ENCODE assay signal across 27 cellular contexts in the genomic region with DNA sequence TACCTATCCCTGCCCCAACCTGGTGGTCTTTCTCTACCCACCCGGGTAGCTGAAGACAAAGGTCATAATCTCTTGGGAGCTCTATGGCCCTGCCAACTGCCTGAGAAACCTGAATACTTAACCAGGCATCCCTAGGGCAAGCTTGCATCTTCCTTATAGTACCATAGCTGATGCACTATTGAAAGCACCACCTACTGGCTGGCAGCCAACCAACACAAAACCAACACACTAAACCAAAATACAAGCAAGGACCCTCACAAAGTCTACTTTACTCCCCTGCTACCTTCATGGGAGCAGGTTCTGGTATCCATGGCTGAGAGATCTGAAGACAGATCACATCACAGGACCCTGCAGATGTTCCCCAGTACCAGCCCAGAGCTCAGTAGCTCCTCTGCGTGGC.
"Had no signal": no experiment of that assay in that cellular context is flagged by ENCODE, and none has a peak within 500 bp of the region (broad histone marks: within the 10 kb centered on the region; RNA-seq: fewer than 3 reads in every experiment).

No MANE protein-coding gene starts in this region.

- H3K36me3 ChIP-seq: ascending aorta, breast epithelium, cardiac muscle cell, colonic mucosa had no signal

- H3K27me3 Mint-ChIP-seq: activated CD4-positive, alpha-beta memory T cell treated with anti-CD3 and anti-CD28 coated beads, Interleukin-2, amount 10 ng/mL, durations not matched to agents 7 days and 5 days; activated CD4-positive, alpha-beta T cell treated with anti-CD3 and anti-CD28 coated beads, Interleukin-2, amount 10 ng/mL, durations not matched to agents 7 days and 5 days; activated naive CD4-positive, alpha-beta T cell treated with anti-CD3 and anti-CD28 coated beads, Interleukin-2, amount 10 ng/mL, durations not matched to agents 7 days and 5 days; activated naive CD8-positive, alpha-beta T cell treated with anti-CD3 and anti-CD28 coated beads, Interleukin-2, amount 10 ng/mL, durations not matched to agents 7 days and 5 days; activated T-cell treated with anti-CD3 and anti-CD28 coated beads, Interleukin-2, amount 50 U/mL, for 24 hours; T-helper 17 cell had no signal

- H3K27me3 ChIP-seq: ascending aorta, breast epithelium, cardiac muscle cell, colonic mucosa had no signal

- H3K4me1 ChIP-seq: ascending aorta, breast epithelium, colonic mucosa had no signal

- H3K4me1 Mint-ChIP-seq: activated CD4-positive, alpha-beta memory T cell treated with anti-CD3 and anti-CD28 coated beads, Interleukin-2, amount 10 ng/mL, durations not matched to agents 7 days and 5 days; activated CD4-positive, alpha-beta T cell treated with anti-CD3 and anti-CD28 coated beads, Interleukin-2, amount 10 ng/mL, durations not matched to agents 7 days and 5 days; activated naive CD4-positive, alpha-beta T cell treated with anti-CD3 and anti-CD28 coated beads, Interleukin-2, amount 10 ng/mL, durations not matched to agents 7 days and 5 days; activated naive CD8-positive, alpha-beta T cell treated with anti-CD3 and anti-CD28 coated beads, Interleukin-2, amount 10 ng/mL, durations not matched to agents 7 days and 5 days; brain; T-helper 17 cell had no signal

- ATAC-seq: activated naive CD4-positive, alpha-beta T cell treated with anti-CD3 and anti-CD28 coated beads, Interleukin-2, amount 50 U/mL, for 72 hours; activated T-cell treated with anti-CD3 and anti-CD28 coated beads, Interleukin-2, amount 50 U/mL, for 72 hours; esophagus mucosa; T-helper 17 cell had no signal

- DNase-seq: activated CD4-positive, alpha-beta memory T cell treated with anti-CD3 and anti-CD28 coated beads, Interleukin-2, amount 10 ng/mL, durations not matched to agents 7 days and 5 days; activated CD4-positive, alpha-beta T cell treated with anti-CD3 and anti-CD28 coated beads for 1 hour; activated CD4-positive, alpha-beta T cell treated with anti-CD3 and anti-CD28 coated beads for 4 hours; activated CD4-positive, alpha-beta T cell treated with anti-CD3 and anti-CD28 coated beads, Interleukin-2, amount 10 ng/mL, durations not matched to agents 7 days and 5 days; activated CD4-positive, alpha-beta T cell treated with anti-CD3 and anti-CD28 coated beads, Interleukin-2, amount 50 U/mL, for 4 hours; activated CD8-positive, alpha-beta memory T cell treated with anti-CD3 and anti-CD28 coated beads, Interleukin-2, amount 50 U/mL, for 48 hours; activated gamma-delta T cell; activated naive CD4-positive, alpha-beta T cell; activated naive CD4-positive, alpha-beta T cell treated with anti-CD3 and anti-CD28 coated beads, Interleukin-2, amount 10 ng/mL, durations not matched to agents 7 days and 5 days; activated naive CD8-positive, alpha-beta T cell treated with anti-CD3 and anti-CD28 coated beads, Interleukin-2, amount 10 ng/mL, durations not matched to agents 7 days and 5 days; activated T-cell treated with anti-CD3 and anti-CD28 coated beads for 4 hours; activated T-cell treated with anti-CD3 and anti-CD28 coated beads, Interleukin-2, amount 50 U/mL, for 24 hours; activated T-cell treated with anti-CD3 and anti-CD28 coated beads, Interleukin-2, amount 50 U/mL, for 72 hours; central memory CD4-positive, alpha-beta T cell; cerebellar nuclear complex; colonic mucosa; effector CD8-positive, alpha-beta T cell; foreskin fibroblast; head of caudate nucleus; T-helper 1 cell; T-helper 17 cell had no signal

- H3K9me3 ChIP-seq: colonic mucosa had no signal

- H3K36me3 Mint-ChIP-seq: activated naive CD4-positive, alpha-beta T cell treated with anti-CD3 and anti-CD28 coated beads, Interleukin-2, amount 10 ng/mL, durations not matched to agents 7 days and 5 days; activated naive CD8-positive, alpha-beta T cell treated with anti-CD3 and anti-CD28 coated beads, Interleukin-2, amount 10 ng/mL, durations not matched to agents 7 days and 5 days; brain had no signal

- H3K27ac ChIP-seq: ascending aorta, breast epithelium, cardiac muscle cell, colonic mucosa had no signal

- H3K4me3 ChIP-seq: ascending aorta, breast epithelium, cardiac muscle cell, colonic mucosa had no signal

- H3K4me3 Mint-ChIP-seq: activated CD4-positive, alpha-beta memory T cell treated with anti-CD3 and anti-CD28 coated beads, Interleukin-2, amount 10 ng/mL, durations not matched to agents 7 days and 5 days; activated CD4-positive, alpha-beta T cell treated with anti-CD3 and anti-CD28 coated beads, Interleukin-2, amount 10 ng/mL, durations not matched to agents 7 days and 5 days; activated naive CD4-positive, alpha-beta T cell treated with anti-CD3 and anti-CD28 coated beads, Interleukin-2, amount 10 ng/mL, durations not matched to agents 7 days and 5 days; activated naive CD8-positive, alpha-beta T cell treated with anti-CD3 and anti-CD28 coated beads, Interleukin-2, amount 10 ng/mL, durations not matched to agents 7 days and 5 days; activated T-cell treated with anti-CD3 and anti-CD28 coated beads, Interleukin-2, amount 50 U/mL, for 24 hours; activated T-cell treated with anti-CD3 and anti-CD28 coated beads, Interleukin-2, amount 50 U/mL, for 72 hours; brain; T-helper 17 cell had no signal

- H3K27ac Mint-ChIP-seq: activated CD4-positive, alpha-beta memory T cell treated with anti-CD3 and anti-CD28 coated beads, Interleukin-2, amount 10 ng/mL, durations not matched to agents 7 days and 5 days; activated CD4-positive, alpha-beta T cell treated with anti-CD3 and anti-CD28 coated beads, Interleukin-2, amount 10 ng/mL, durations not matched to agents 7 days and 5 days; activated naive CD4-positive, alpha-beta T cell treated with anti-CD3 and anti-CD28 coated beads, Interleukin-2, amount 10 ng/mL, durations not matched to agents 7 days and 5 days; activated naive CD4-positive, alpha-beta T cell treated with anti-CD3 and anti-CD28 coated beads, Interleukin-2, amount 50 U/mL, for 72 hours; activated naive CD8-positive, alpha-beta T cell treated with anti-CD3 and anti-CD28 coated beads, Interleukin-2, amount 10 ng/mL, durations not matched to agents 7 days and 5 days; activated T-cell treated with anti-CD3 and anti-CD28 coated beads, Interleukin-2, amount 50 U/mL, for 24 hours; activated T-cell treated with anti-CD3 and anti-CD28 coated beads, Interleukin-2, amount 50 U/mL, for 72 hours; brain; T-helper 17 cell had no signal
